31 cellular contexts compared by ENCODE assay signal in the genomic region with DNA sequence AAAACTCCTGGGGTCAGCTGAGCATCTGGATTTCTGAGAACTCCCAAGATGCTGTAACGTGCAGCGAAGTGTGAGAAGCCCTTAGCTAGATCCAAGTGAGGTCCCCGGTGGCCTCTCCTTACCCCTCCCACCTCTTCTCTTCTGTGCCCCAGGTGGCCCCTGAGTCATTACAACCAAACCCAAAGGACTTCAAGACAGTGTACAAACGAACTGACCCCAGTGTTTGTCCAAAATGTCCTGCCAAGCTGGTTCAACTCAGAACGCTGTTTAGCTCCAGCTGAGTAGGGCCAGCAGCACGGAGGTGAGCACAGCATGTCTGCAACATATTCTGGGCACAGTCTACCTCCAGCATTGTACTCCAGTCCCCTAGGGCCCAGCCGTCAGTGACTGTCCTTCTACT.
"Had no signal": no experiment of that assay in that cellular context is flagged by ENCODE, and none has a peak within 500 bp of the region (broad histone marks: within the 10 kb centered on the region; RNA-seq: fewer than 3 reads in every experiment).

No MANE protein-coding gene starts in this region.

- H3K4me3 Mint-ChIP-seq: activated CD4-positive, alpha-beta memory T cell treated with anti-CD3 and anti-CD28 coated beads for 36 hours; activated CD4-positive, alpha-beta T cell treated with anti-CD3 and anti-CD28 coated beads for 36 hours; activated CD4-positive, alpha-beta T cell treated with anti-CD3 and anti-CD28 coated beads, Interleukin-2, amount 10 ng/mL, durations not matched to agents 24 days and 14 days; activated CD8-positive, alpha-beta memory T cell treated with anti-CD3 and anti-CD28 coated beads, Interleukin-2, amount 10 ng/mL, durations not matched to agents 7 days and 5 days; activated CD8-positive, alpha-beta T cell treated with anti-CD3 and anti-CD28 coated beads, Interleukin-2, amount 10 ng/mL, durations not matched to agents 7 days and 5 days; activated naive CD4-positive, alpha-beta T cell treated with anti-CD3 and anti-CD28 coated beads, Interleukin-2, amount 10 ng/mL, durations not matched to agents 7 days and 5 days; activated naive CD8-positive, alpha-beta T cell treated with anti-CD3 and anti-CD28 coated beads, Interleukin-2, amount 10 ng/mL, durations not matched to agents 7 days and 5 days; activated T-helper 1 cell treated with anti-CD3 and anti-CD28 coated beads, Interleukin-12 subunit alpha, Interleukin-12 subunit beta, Interleukin-2, Interleukin-4 antibody, amounts not matched to agents 30 ng/mL and 10 ng/mL and 1 ng/mL, durations not matched to agents 14 hours and 24 hours and 36 hours; central memory CD8-positive, alpha-beta T cell; dendritic cell treated with granulocyte-macrophage colony-stimulating factor and Interleukin-4, amounts not matched to agents 40 ng/mL and 50 ng/mL, for 4 days had no signal

- H3K4me3 ChIP-seq: body of pancreas, coronary artery, dorsolateral prefrontal cortex, esophagus muscularis mucosa, gastrocnemius medialis had no signal

- H3K4me1 Mint-ChIP-seq: activated CD4-positive, alpha-beta T cell treated with anti-CD3 and anti-CD28 coated beads for 36 hours; activated CD4-positive, alpha-beta T cell treated with anti-CD3 and anti-CD28 coated beads, Interleukin-2, amount 10 ng/mL, durations not matched to agents 24 days and 14 days; activated CD8-positive, alpha-beta memory T cell treated with anti-CD3 and anti-CD28 coated beads, Interleukin-2, amount 10 ng/mL, durations not matched to agents 7 days and 5 days; activated naive CD4-positive, alpha-beta T cell treated with anti-CD3 and anti-CD28 coated beads, Interleukin-2, amount 10 ng/mL, durations not matched to agents 7 days and 5 days; activated naive CD8-positive, alpha-beta T cell treated with anti-CD3 and anti-CD28 coated beads, Interleukin-2, amount 10 ng/mL, durations not matched to agents 7 days and 5 days; central memory CD8-positive, alpha-beta T cell had no signal

- H3K36me3 Mint-ChIP-seq: activated CD4-positive, alpha-beta memory T cell treated with anti-CD3 and anti-CD28 coated beads for 36 hours; activated CD8-positive, alpha-beta memory T cell treated with anti-CD3 and anti-CD28 coated beads, Interleukin-2, amount 10 ng/mL, durations not matched to agents 7 days and 5 days; activated naive CD4-positive, alpha-beta T cell treated with anti-CD3 and anti-CD28 coated beads, Interleukin-2, amount 10 ng/mL, durations not matched to agents 7 days and 5 days; activated naive CD4-positive, alpha-beta T cell treated with anti-CD3 and anti-CD28 coated beads, Interleukin-2, amount 50 U/mL, for 72 hours had no signal

- DNase-seq: activated CD4-positive, alpha-beta memory T cell treated with anti-CD3 and anti-CD28 coated beads for 36 hours; activated CD4-positive, alpha-beta T cell treated with anti-CD3 and anti-CD28 coated beads for 36 hours; activated CD4-positive, alpha-beta T cell treated with anti-CD3 and anti-CD28 coated beads, Interleukin-2, amount 10 ng/mL, durations not matched to agents 24 days and 14 days; activated CD4-positive, CD25-positive, alpha-beta regulatory T cell; activated CD4-positive, CD25-positive, alpha-beta regulatory T cell treated with anti-CD3 and anti-CD28 coated beads, Interleukin-2, amount 50 U/mL, for 72 hours; activated CD8-positive, alpha-beta memory T cell treated with anti-CD3 and anti-CD28 coated beads, Interleukin-2, amount 10 ng/mL, durations not matched to agents 7 days and 5 days; activated CD8-positive, alpha-beta memory T cell treated with anti-CD3 and anti-CD28 coated beads, Interleukin-2, amount 50 U/mL, for 4 hours; activated CD8-positive, alpha-beta T cell treated with anti-CD3 and anti-CD28 coated beads, Interleukin-2, amount 10 ng/mL, durations not matched to agents 7 days and 5 days; activated gamma-delta T cell; activated naive CD4-positive, alpha-beta T cell; activated naive CD4-positive, alpha-beta T cell treated with anti-CD3 and anti-CD28 coated beads, Interleukin-2, amount 10 ng/mL, durations not matched to agents 7 days and 5 days; activated naive CD8-positive, alpha-beta T cell treated with anti-CD3 and anti-CD28 coated beads, Interleukin-2, amount 10 ng/mL, durations not matched to agents 7 days and 5 days; activated T-cell treated with anti-CD3 and anti-CD28 coated beads, Interleukin-2, amount 50 U/mL, for 1 hour; activated T-cell treated with anti-CD3 and anti-CD28 coated beads, Interleukin-2, amount 50 U/mL, for 48 hours; anterior cingulate cortex; body of pancreas; dorsolateral prefrontal cortex; effector memory CD4-positive, alpha-beta T cell; erythroblast; foreskin keratinocyte; gastrocnemius medialis; glutamatergic neuron; T-helper 2 cell had no signal

- H3K9me3 ChIP-seq: body of pancreas, esophagus muscularis mucosa, gastrocnemius medialis had no signal

- H3K27me3 Mint-ChIP-seq: activated CD4-positive, alpha-beta memory T cell treated with anti-CD3 and anti-CD28 coated beads for 36 hours; activated CD4-positive, alpha-beta T cell treated with anti-CD3 and anti-CD28 coated beads for 36 hours; activated CD4-positive, alpha-beta T cell treated with anti-CD3 and anti-CD28 coated beads, Interleukin-2, amount 10 ng/mL, durations not matched to agents 24 days and 14 days; activated CD8-positive, alpha-beta memory T cell treated with anti-CD3 and anti-CD28 coated beads, Interleukin-2, amount 10 ng/mL, durations not matched to agents 7 days and 5 days; activated naive CD4-positive, alpha-beta T cell treated with anti-CD3 and anti-CD28 coated beads, Interleukin-2, amount 10 ng/mL, durations not matched to agents 7 days and 5 days; activated naive CD8-positive, alpha-beta T cell treated with anti-CD3 and anti-CD28 coated beads, Interleukin-2, amount 10 ng/mL, durations not matched to agents 7 days and 5 days; central memory CD8-positive, alpha-beta T cell; dendritic cell treated with granulocyte-macrophage colony-stimulating factor and Interleukin-4, amounts not matched to agents 40 ng/mL and 50 ng/mL, for 4 days had no signal

- H3K9me3 Mint-ChIP-seq: activated CD4-positive, alpha-beta memory T cell treated with anti-CD3 and anti-CD28 coated beads for 36 hours; activated CD4-positive, alpha-beta T cell treated with anti-CD3 and anti-CD28 coated beads, Interleukin-2, amount 10 ng/mL, durations not matched to agents 24 days and 14 days; activated naive CD4-positive, alpha-beta T cell treated with anti-CD3 and anti-CD28 coated beads, Interleukin-2, amount 10 ng/mL, durations not matched to agents 7 days and 5 days; activated naive CD4-positive, alpha-beta T cell treated with anti-CD3 and anti-CD28 coated beads, Interleukin-2, amount 50 U/mL, for 72 hours; activated naive CD8-positive, alpha-beta T cell treated with anti-CD3 and anti-CD28 coated beads, Interleukin-2, amount 10 ng/mL, durations not matched to agents 7 days and 5 days; activated T-helper 1 cell treated with anti-CD3 and anti-CD28 coated beads, Interleukin-12 subunit alpha, Interleukin-12 subunit beta, Interleukin-2, Interleukin-4 antibody, amounts not matched to agents 30 ng/mL and 10 ng/mL and 1 ng/mL, durations not matched to agents 14 hours and 24 hours and 36 hours; central memory CD8-positive, alpha-beta T cell; dendritic cell treated with granulocyte-macrophage colony-stimulating factor and Interleukin-4, amounts not matched to agents 40 ng/mL and 50 ng/mL, for 4 days had no signal

- H3K4me1 ChIP-seq: body of pancreas, esophagus muscularis mucosa, gastrocnemius medialis had no signal

- H3K27me3 ChIP-seq: body of pancreas, dorsolateral prefrontal cortex, esophagus muscularis mucosa, foreskin keratinocyte, gastrocnemius medialis had no signal

- H3K36me3 ChIP-seq: esophagus muscularis mucosa, gastrocnemius medialis had no signal

- H3K27ac Mint-ChIP-seq: activated CD4-positive, alpha-beta memory T cell treated with anti-CD3 and anti-CD28 coated beads for 36 hours; activated CD4-positive, alpha-beta T cell treated with anti-CD3 and anti-CD28 coated beads for 36 hours; activated CD4-positive, alpha-beta T cell treated with anti-CD3 and anti-CD28 coated beads, Interleukin-2, amount 10 ng/mL, durations not matched to agents 24 days and 14 days; activated CD8-positive, alpha-beta memory T cell treated with anti-CD3 and anti-CD28 coated beads, Interleukin-2, amount 10 ng/mL, durations not matched to agents 7 days and 5 days; activated CD8-positive, alpha-beta T cell treated with anti-CD3 and anti-CD28 coated beads, Interleukin-2, amount 10 ng/mL, durations not matched to agents 7 days and 5 days; activated naive CD4-positive, alpha-beta T cell treated with anti-CD3 and anti-CD28 coated beads, Interleukin-2, amount 10 ng/mL, durations not matched to agents 7 days and 5 days; activated naive CD4-positive, alpha-beta T cell treated with anti-CD3 and anti-CD28 coated beads, Interleukin-2, amount 50 U/mL, for 72 hours; activated naive CD8-positive, alpha-beta T cell treated with anti-CD3 and anti-CD28 coated beads, Interleukin-2, amount 10 ng/mL, durations not matched to agents 7 days and 5 days; activated T-helper 1 cell treated with anti-CD3 and anti-CD28 coated beads, Interleukin-12 subunit alpha, Interleukin-12 subunit beta, Interleukin-2, Interleukin-4 antibody, amounts not matched to agents 30 ng/mL and 10 ng/mL and 1 ng/mL, durations not matched to agents 14 hours and 24 hours and 36 hours; dendritic cell treated with granulocyte-macrophage colony-stimulating factor and Interleukin-4, amounts not matched to agents 40 ng/mL and 50 ng/mL, for 4 days had no signal

- H3K27ac ChIP-seq: body of pancreas, coronary artery, dorsolateral prefrontal cortex, esophagus muscularis mucosa, foreskin keratinocyte, gastrocnemius medialis had no signal

- FAIRE-seq: astrocyte, bronchial epithelial cell had no signal
